37 cellular contexts compared by ENCODE assay signal in genomic region chr11:73640567-73640966, GRCh38. TPM values are rescaled to one million over a fixed set of nuclear protein-coding genes. Genes with fewer than 3 reads are reported as not detected.
"Had no signal": no experiment of that assay in that cellular context is flagged by ENCODE, and none has a peak within 500 bp of the region (broad histone marks: within the 10 kb centered on the region; RNA-seq: fewer than 3 reads in every experiment).

No MANE protein-coding gene starts in this region.

- H3K27me3 Mint-ChIP-seq: activated CD8-positive, alpha-beta T cell treated with anti-CD3 and anti-CD28 coated beads for 36 hours; activated naive CD8-positive, alpha-beta T cell treated with anti-CD3 and anti-CD28 coated beads, Interleukin-2, amount 10 ng/mL, durations not matched to agents 7 days and 5 days had no signal

- ATAC-seq: activated CD8-positive, alpha-beta T cell treated with anti-CD3 and anti-CD28 coated beads for 36 hours; body of pancreas; PC-3; T-helper 17 cell had no signal

- H3K4me1 Mint-ChIP-seq: activated B cell treated with CpG ODN at 0.5 μM for 24 hours had no signal

- H3K4me3 Mint-ChIP-seq: activated B cell treated with CpG ODN at 0.5 μM for 24 hours; activated CD4-positive, alpha-beta T cell treated with anti-CD3 and anti-CD28 coated beads, Interleukin-2, amount 10 ng/mL, durations not matched to agents 24 days and 14 days; activated CD8-positive, alpha-beta T cell treated with anti-CD3 and anti-CD28 coated beads for 36 hours; activated naive CD4-positive, alpha-beta T cell treated with anti-CD3 and anti-CD28 coated beads for 36 hours; activated naive CD8-positive, alpha-beta T cell treated with anti-CD3 and anti-CD28 coated beads, Interleukin-2, amount 10 ng/mL, durations not matched to agents 7 days and 5 days; activated T-helper 1 cell treated with anti-CD3 and anti-CD28 coated beads, Interleukin-12 subunit alpha, Interleukin-12 subunit beta, Interleukin-2, Interleukin-4 antibody, amounts not matched to agents 30 ng/mL and 10 ng/mL and 1 ng/mL, durations not matched to agents 14 hours and 24 hours and 36 hours; T-helper 17 cell had no signal

- H3K36me3 Mint-ChIP-seq: activated naive CD8-positive, alpha-beta T cell treated with anti-CD3 and anti-CD28 coated beads, Interleukin-2, amount 10 ng/mL, durations not matched to agents 7 days and 5 days had no signal

- H3K27ac Mint-ChIP-seq: activated B cell treated with CpG ODN at 0.5 μM for 24 hours; activated CD4-positive, alpha-beta T cell treated with anti-CD3 and anti-CD28 coated beads, Interleukin-2, amount 10 ng/mL, durations not matched to agents 24 days and 14 days; activated CD8-positive, alpha-beta T cell treated with anti-CD3 and anti-CD28 coated beads for 36 hours; activated naive CD4-positive, alpha-beta T cell treated with anti-CD3 and anti-CD28 coated beads for 36 hours; activated naive CD8-positive, alpha-beta T cell treated with anti-CD3 and anti-CD28 coated beads, Interleukin-2, amount 10 ng/mL, durations not matched to agents 7 days and 5 days; activated T-helper 1 cell treated with anti-CD3 and anti-CD28 coated beads, Interleukin-12 subunit alpha, Interleukin-12 subunit beta, Interleukin-2, Interleukin-4 antibody, amounts not matched to agents 30 ng/mL and 10 ng/mL and 1 ng/mL, durations not matched to agents 14 hours and 24 hours and 36 hours; T-helper 17 cell had no signal

- H3K9me3 ChIP-seq: adrenal gland, body of pancreas, breast epithelium, MG63, Peyer's patch, SJSA1, SK-N-SH had no signal

- H3K9me3 Mint-ChIP-seq: activated B cell treated with CpG ODN at 0.5 μM for 24 hours; activated CD8-positive, alpha-beta T cell treated with anti-CD3 and anti-CD28 coated beads for 36 hours; activated naive CD4-positive, alpha-beta T cell treated with anti-CD3 and anti-CD28 coated beads for 36 hours; activated naive CD8-positive, alpha-beta T cell treated with anti-CD3 and anti-CD28 coated beads, Interleukin-2, amount 10 ng/mL, durations not matched to agents 7 days and 5 days; activated T-helper 1 cell treated with anti-CD3 and anti-CD28 coated beads, Interleukin-12 subunit alpha, Interleukin-12 subunit beta, Interleukin-2, Interleukin-4 antibody, amounts not matched to agents 30 ng/mL and 10 ng/mL and 1 ng/mL, durations not matched to agents 14 hours and 24 hours and 36 hours had no signal

- H3K4me3 ChIP-seq: adrenal gland, body of pancreas, breast epithelium, MG63, Peyer's patch, SJSA1 had no signal

- H3K4me1 ChIP-seq: adrenal gland, body of pancreas, breast epithelium, Peyer's patch, SJSA1 had no signal

- H3K27me3 ChIP-seq: adrenal gland, body of pancreas, breast epithelium, MG63, Peyer's patch, SJSA1 had no signal

- DNase-seq: activated B cell treated with CpG ODN at 0.5 μM for 24 hours; activated CD4-positive, alpha-beta T cell treated with anti-CD3 and anti-CD28 coated beads, Interleukin-2, amount 10 ng/mL, durations not matched to agents 24 days and 14 days; activated CD4-positive, alpha-beta T cell treated with anti-CD3 and anti-CD28 coated beads, Interleukin-2, amount 50 U/mL, for 4 hours; activated CD4-positive, CD25-positive, alpha-beta regulatory T cell treated with anti-CD3 and anti-CD28 coated beads, Interleukin-2, amount 50 U/mL, for 72 hours; activated CD8-positive, alpha-beta T cell treated with anti-CD3 and anti-CD28 coated beads for 36 hours; activated gamma-delta T cell treated with Interleukin-2 at 50 U/mL for 16 hours; activated naive CD4-positive, alpha-beta T cell treated with anti-CD3 and anti-CD28 coated beads for 36 hours; activated naive CD8-positive, alpha-beta T cell treated with anti-CD3 and anti-CD28 coated beads, Interleukin-2, amount 10 ng/mL, durations not matched to agents 7 days and 5 days; activated T-cell treated with anti-CD3 and anti-CD28 coated beads, Interleukin-2, amount 50 U/mL, for 1 hour; adrenal gland; body of pancreas; Kasumi-1; KG1; MG63; MV-4-11; NCI-H1092 treated with DMSO at 0.1 percent for 48 hours; NCI-H1417; NCI-H146; NCI-H187; NCI-H2029 treated with DMSO at 0.1 percent for 48 hours; NCI-H2107; NCI-H2171; NCI-H510A; NCI-H526; NCI-H748 treated with DMSO at 0.1 percent for 48 hours; NK-92 treated with Interleukin-12 subunit alpha and Interleukin-12 subunit beta, amount 100 ng/mL, for 24 hours; PC-3; Peyer's patch; RPMI8226; SHP77 treated with DMSO at 0.1 percent for 48 hours; SK-N-SH; T-helper 17 cell; T-helper 9 cell had no signal

- H3K27ac ChIP-seq: adrenal gland, body of pancreas, breast epithelium, Peyer's patch, SJSA1, VCaP had no signal

- H3K36me3 ChIP-seq: adrenal gland, breast epithelium, MG63, Peyer's patch, SJSA1 had no signal

RNA-seq across cellular contexts. Expression of gene PLEKHB1, which starts 5.8 kb away (rescaled TPM):
- total RNA-seq: SJSA1 had no signal
